In the genomic region with DNA sequence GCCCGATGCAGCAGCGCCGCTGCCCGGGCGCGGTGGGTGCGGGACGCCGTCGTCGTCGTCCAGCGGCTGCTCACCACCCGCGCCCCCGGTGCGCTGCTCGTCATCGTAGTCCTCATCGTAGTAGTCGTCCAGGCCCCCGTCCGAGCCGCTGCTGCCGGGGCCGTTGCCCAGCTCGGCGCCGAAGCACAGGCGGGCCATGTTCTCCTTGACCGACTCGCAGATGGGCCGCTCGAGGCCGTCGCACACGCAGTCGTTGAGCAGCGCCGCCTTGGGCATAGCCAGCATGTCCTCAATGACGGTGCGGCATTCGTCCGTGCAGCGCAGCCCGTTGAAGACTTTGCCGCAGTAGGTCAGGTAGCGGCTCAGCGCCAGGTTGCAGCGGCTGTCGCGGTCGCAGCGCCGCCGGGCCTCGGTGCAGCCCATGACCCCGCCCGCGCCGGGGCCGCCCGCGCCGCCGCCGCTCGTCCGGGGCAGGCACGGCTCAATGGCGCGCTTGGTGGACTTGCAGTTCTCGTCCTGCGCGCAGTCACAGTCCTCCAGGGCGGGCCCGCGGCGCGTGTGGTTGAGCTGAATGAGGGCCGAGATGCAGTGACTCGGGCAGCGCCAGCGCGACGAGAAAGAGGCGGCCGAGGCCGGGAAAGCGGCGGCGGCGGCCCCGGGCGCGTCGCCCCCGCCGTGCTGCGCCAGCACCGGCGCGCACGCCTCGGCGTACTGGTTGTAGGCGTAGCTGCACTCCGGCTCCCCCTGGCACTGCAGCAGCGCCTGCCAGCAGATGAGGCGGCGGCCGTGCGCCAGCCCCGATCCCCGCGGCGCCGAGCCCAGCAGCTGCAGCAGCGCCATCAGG, we compare ENCODE assay signal across 8 cellular contexts. TPM values are rescaled to one million over a fixed set of nuclear protein-coding genes. Genes with fewer than 3 reads are reported as not detected.
DNase-seq lines count a peak whose midpoint lies in the region; ATAC-seq and TF ChIP-seq lines count a peak whose summit lies in the region.

No MANE protein-coding gene starts in this region.

- POLR2A ChIA-PET in AG04449 (lab: Yijun Ruan, JAX), result interaction anchor here (1.1 to 3.1 kb wide), 6 partner anchors 38 to 360 kb away, joined by 3 to 13 read pairs (median 6); no protein-coding TSS in a partner anchor

- ATAC-seq in HG03521 (IDR thresholded peaks at IDR 0.05; ENCODE audit: unreplicated experiment) (peak; percentile 57), left ventricle myocardium superior (peak; percentile 50)

- under 1% methylated on average over 64 of the region's 119 CpGs for WGBS in prostate gland
- WGBS in urinary bladder, result under 1% methylated on average over 119 of the region's 119 CpGs

- H3K27ac ChIP-seq in prostate gland (peak overlapping the region; percentile 76 to 95), urinary bladder (ENCODE audit: low read depth) (peak overlapping the region; percentile 39)

- no peaks in the 10 kb centered on the region for H3K27me3 ChIP-seq in prostate gland (replicated peaks; ENCODE audit: insufficient read depth)

- intact Hi-C loops in left ventricle myocardium superior (cut with micrococcal nuclease), result no loop called here
- intact Hi-C loops in prostate gland (cut with DNase I), result loop anchor here (2.0 to 10.0 kb wide), 8 partner anchors 91 to 511 kb away; no protein-coding TSS in a partner anchor

- H3K4me1 ChIP-seq in prostate gland (replicated peaks) (peaks cover 7% of the 10 kb centered on the region), urinary bladder (ENCODE audit: insufficient read depth) (peaks cover 3% of the 10 kb centered on the region)

- peak; percentile 28 for TF ChIP-seq POLR2A in prostate gland (IDR thresholded peaks at IDR 0.05)

- no peak for DNase-seq in AG04449 (ENCODE audit: low read depth, low spot score)
- DNase-seq in GM19238 (ENCODE audit: insufficient read length, low spot score), result peak; percentile 15
- DNase-seq in T follicular helper cell (ENCODE audit: low read depth), result peak; percentile 57
- peak; percentile 57 for DNase-seq in amniotic stem cell (lab: John Stamatoyannopoulos, UW)
- peak; percentile 85 for DNase-seq in left ventricle myocardium superior
- peak; percentile 68 for DNase-seq in prostate gland (ENCODE audit: low spot score)

- CTCF ChIA-PET in AG04449 (lab: Yijun Ruan, JAX), result interaction anchor here (0.8 to 5.3 kb wide), 17 partner anchors 10 to 531 kb away, joined by 3 to 66 read pairs (median 6); no protein-coding TSS in a partner anchor

- peak overlapping the region; percentile 94 for H3K4me3 ChIP-seq in AG04449 (ENCODE audit: low read depth, low read length)
- H3K4me3 ChIP-seq in prostate gland, result peak overlapping the region; percentile 71 to 80
- H3K4me3 ChIP-seq in urinary bladder (ENCODE audit: low read depth, low read length), result peak overlapping the region; percentile 84

- H3K36me3 ChIP-seq in prostate gland (no peaks in the 10 kb centered on the region), urinary bladder (ENCODE audit: insufficient read depth) (no peaks in the 10 kb centered on the region)

- TF ChIP-seq CTCF in AG04449 (IDR thresholded peaks at IDR 0.05; ENCODE audit: insufficient read depth, low read length, missing control alignments) (peak; percentile 42), prostate gland (IDR thresholded peaks at IDR 0.05) (peak in 1 of 4 experiments; percentile 37)

- H3K9me3 ChIP-seq in prostate gland, result no peaks in the 10 kb centered on the region

RNA-seq across cellular contexts. Expression of a gene that starts 1.2 kb away (rescaled TPM):
- total RNA-seq in left ventricle myocardium superior (19.7 TPM), prostate gland (10 to 100 TPM; 41.9 to 82.1 TPM), urinary bladder (52.8 TPM)
- polyA plus RNA-seq in urinary bladder, result 46.3 TPM
